In the genomic region with DNA sequence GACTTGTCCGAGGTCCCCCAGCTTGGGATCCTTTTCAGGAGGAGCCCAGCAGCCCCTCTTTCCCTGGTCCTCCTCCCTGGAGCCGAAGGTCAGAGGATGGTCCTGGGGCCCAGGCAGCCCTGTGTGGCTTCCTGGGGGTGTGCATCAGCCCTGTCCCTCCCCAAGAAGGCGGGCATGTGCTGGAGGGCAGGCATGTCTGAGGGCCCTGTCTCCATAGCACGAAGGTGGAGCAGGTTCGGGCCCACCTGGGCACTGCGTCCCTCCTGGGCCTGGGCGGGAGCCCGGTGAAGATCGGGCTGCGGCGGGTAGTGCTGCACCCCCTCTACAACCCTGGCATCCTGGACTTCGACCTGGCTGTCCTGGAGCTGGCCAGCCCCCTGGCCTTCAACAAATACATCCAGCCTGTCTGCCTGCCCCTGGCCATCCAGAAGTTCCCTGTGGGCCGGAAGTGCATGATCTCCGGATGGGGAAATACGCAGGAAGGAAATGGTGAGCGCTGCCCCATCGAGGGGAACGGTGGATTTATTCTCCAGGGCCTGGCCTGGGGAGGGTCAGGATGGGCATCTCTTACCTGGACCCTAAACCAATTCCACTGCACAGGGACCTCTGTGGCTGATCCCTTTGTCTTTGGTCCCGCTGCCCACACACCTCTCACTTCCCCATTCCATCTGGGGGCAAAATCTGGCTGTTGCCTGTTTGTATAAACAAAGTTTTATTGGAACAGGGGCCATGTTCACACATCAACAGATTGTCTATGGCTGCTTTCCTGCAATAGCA, we compare ENCODE assay signal across 1 cellular context.
TF ChIP-seq lines count a peak whose summit lies in the region.

No MANE protein-coding gene starts in this region.

TF ChIP-seq in A549, 52 proteins besides CTCF, POLR2A, EP300 and RAD21:
- TF ChIP-seq BHLHE40 (IDR thresholded peaks at IDR 0.05; ENCODE audit: low read depth, low read length): no peak
- TF ChIP-seq EHMT2 (IDR thresholded peaks at IDR 0.05; ENCODE audit: low read depth): no peak
- no peak for TF ChIP-seq CEBPB (IDR thresholded peaks at IDR 0.05)
- TF ChIP-seq, protein P1, sequence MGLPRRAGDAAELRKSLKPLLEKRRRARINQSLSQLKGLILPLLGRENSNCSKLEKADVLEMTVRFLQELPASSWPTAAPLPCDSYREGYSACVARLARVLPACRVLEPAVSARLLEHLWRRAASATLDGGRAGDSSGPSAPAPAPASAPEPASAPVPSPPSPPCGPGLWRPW (IDR thresholded peaks at IDR 0.05): no peak
- TF ChIP-seq HOXB13 (CRISPR knock-in tag; IDR thresholded peaks at IDR 0.05; ENCODE audit: low read depth): no peak
- TF ChIP-seq TP53 (CRISPR knock-in tag; IDR thresholded peaks at IDR 0.05): no peak
- TF ChIP-seq, protein P2, sequence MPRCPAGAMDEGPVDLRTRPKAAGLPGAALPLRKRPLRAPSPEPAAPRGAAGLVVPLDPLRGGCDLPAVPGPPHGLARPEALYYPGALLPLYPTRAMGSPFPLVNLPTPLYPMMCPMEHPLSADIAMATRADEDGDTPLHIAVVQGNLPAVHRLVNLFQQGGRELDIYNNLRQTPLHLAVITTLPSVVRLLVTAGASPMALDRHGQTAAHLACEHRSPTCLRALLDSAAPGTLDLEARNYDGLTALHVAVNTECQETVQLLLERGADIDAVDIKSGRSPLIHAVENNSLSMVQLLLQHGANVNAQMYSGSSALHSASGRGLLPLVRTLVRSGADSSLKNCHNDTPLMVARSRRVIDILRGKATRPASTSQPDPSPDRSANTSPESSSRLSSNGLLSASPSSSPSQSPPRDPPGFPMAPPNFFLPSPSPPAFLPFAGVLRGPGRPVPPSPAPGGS (IDR thresholded peaks at IDR 0.05): no peak
- no peak for TF ChIP-seq KDM5A (IDR thresholded peaks at IDR 0.05)
- TF ChIP-seq MAZ (IDR thresholded peaks at IDR 0.05; ENCODE audit: borderline replicate concordance, low read depth, low read length): no peak
